8 cellular contexts compared by ENCODE assay signal in the genomic region with DNA sequence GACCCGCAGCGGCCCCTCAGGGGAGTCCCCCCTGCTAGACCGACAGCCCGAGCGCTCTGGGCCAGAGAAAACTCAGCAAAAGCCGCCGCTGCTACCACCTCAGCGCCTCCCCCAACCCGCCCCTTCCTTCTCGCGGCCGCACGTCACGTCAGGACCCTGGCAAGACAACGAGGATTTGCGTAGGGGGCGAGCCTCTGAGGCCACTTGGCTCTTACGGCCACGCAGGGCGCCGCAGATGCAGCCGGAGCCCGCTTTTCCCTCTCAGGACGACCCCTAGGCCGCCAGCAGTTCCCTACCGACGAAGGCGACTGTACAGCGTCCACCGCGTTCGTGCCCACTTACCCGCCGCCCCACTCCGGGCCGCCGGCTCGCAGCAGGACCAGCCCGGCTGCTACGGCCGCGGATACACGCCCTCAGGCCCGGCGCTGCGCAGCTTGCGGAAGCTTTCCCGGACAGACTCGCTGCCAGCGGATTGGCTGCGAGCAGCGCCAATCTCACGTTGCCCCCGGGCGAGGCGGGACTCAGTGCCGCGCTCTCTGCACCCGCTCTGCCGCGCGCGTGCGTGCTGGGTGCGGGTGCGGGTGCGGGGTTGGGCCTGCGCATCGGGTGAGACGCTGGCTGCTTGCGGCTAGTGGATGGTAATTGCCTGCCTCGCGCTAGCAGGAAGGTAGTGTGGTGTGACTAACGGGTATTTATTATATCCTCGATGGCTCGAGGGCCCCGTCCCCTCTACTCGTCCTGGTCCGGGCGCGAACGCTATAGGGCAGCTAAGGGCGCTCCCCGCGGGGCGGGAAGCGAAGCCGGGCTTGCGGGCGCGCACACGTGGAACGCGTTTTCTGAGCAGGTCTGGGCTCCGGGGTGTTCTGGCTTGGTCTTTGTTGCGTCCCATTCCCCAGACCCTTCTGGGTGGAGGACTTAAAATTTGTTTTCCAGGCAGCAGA. TPM values are rescaled to one million over a fixed set of nuclear protein-coding genes. Genes with fewer than 3 reads are reported as not detected.
DNase-seq lines count a peak whose midpoint lies in the region; ATAC-seq and TF ChIP-seq lines count a peak whose summit lies in the region.

TSS of gene ORMDL1 (minus strand) at position 413 of the 941 bp plus-strand sequence. CDS start 1,744 bp downstream, outside the sequence.
TSS of gene PMS1 (plus strand) at position 524 of the 941 bp plus-strand sequence. CDS start 7,360 bp downstream, outside the sequence.

- H3K4me3 ChIP-seq in GM12864 (ENCODE audit: low read depth, low read length), result peak within 1 kb of the TSS; percentile 69

- ATAC-seq in HG02678 (IDR thresholded peaks at IDR 0.05; ENCODE audit: unreplicated experiment), result peak; percentile 92
- peak; percentile 98 for ATAC-seq in omental fat pad (ENCODE audit: low FRiP score)

- H3K27ac Mint-ChIP-seq in activated naive CD8-positive, alpha-beta T cell, result peak within 1 kb of the TSS; percentile 95

- peak within 1 kb of the TSS; percentile 87 for H3K27ac ChIP-seq in temporal lobe (ENCODE audit: low read depth, low read length)

- peak; percentile 92 for DNase-seq in GM12864 (ENCODE audit: low read depth)
- DNase-seq in NCI-H1105 treated with DMSO at 0.1 percent for 48 hours (lab: John Stamatoyannopoulos, UW), result peak; percentile 89
- peak; percentile 91 for DNase-seq in SKM-1 treated with dmso at 0.1 percent for 144 hours (lab: John Stamatoyannopoulos, UW; ENCODE audit: unreplicated experiment)
- peak; percentile 97 for DNase-seq in glomerular visceral epithelial cell (ENCODE audit: extremely low spot score)
- DNase-seq in omental fat pad (ENCODE audit: low spot score), result peak; percentile 90

- H3K4me3 Mint-ChIP-seq in activated naive CD8-positive, alpha-beta T cell, result peak within 1 kb of the TSS; percentile 95

- no peak for TF ChIP-seq CTCF in GM12864 (IDR thresholded peaks at IDR 0.05; ENCODE audit: low read depth, low read length, missing control alignments)
- no peak for TF ChIP-seq CTCF in omental fat pad (IDR thresholded peaks at IDR 0.05)

- H3K27me3 Mint-ChIP-seq in activated naive CD8-positive, alpha-beta T cell, result no peaks in the 10 kb centered on the region

- no peaks in the 10 kb centered on the region for H3K9me3 Mint-ChIP-seq in activated naive CD8-positive, alpha-beta T cell (ENCODE audit: low read depth)

- H3K4me1 Mint-ChIP-seq in activated naive CD8-positive, alpha-beta T cell (ENCODE audit: low read depth), result peaks cover 59% of the 10 kb centered on the region

- peaks cover 26% of the 10 kb centered on the region for H3K36me3 Mint-ChIP-seq in activated naive CD8-positive, alpha-beta T cell

RNA-seq across cellular contexts. Expression of gene ORMDL1, which starts in this region (rescaled TPM):
- total RNA-seq in omental fat pad (100 to 1,000 TPM in 2 of 4 donors, 10 to 100 TPM in 2; 74.0 to 114 (median 97.4) TPM), temporal lobe (56.5 TPM)

RNA-seq across cellular contexts. Expression of gene PMS1, which starts in this region (rescaled TPM):
- total RNA-seq in omental fat pad (10 to 100 TPM; 16.8 to 29.8 (median 19.5) TPM), temporal lobe (42.0 TPM)

Comparison
In these comparisons a context has a peak if more than half of its experiments do, and no peak if none do; other contexts are left out.
1. Peak in every context shown above with its lines: DNase-seq, ATAC-seq, H3K4me3 ChIP-seq and H3K27ac ChIP-seq.